Comparison of ENCODE assay signal across 1 cellular context in genomic region chr1:197197430-197197997, GRCh38.
TF ChIP-seq lines count a peak whose summit lies in the region.

No MANE protein-coding gene starts in this region.

TF ChIP-seq in IMR-90, 13 proteins besides CTCF, POLR2A, EP300 and RAD21 (continued from another document):
- TF ChIP-seq, protein P1, sequence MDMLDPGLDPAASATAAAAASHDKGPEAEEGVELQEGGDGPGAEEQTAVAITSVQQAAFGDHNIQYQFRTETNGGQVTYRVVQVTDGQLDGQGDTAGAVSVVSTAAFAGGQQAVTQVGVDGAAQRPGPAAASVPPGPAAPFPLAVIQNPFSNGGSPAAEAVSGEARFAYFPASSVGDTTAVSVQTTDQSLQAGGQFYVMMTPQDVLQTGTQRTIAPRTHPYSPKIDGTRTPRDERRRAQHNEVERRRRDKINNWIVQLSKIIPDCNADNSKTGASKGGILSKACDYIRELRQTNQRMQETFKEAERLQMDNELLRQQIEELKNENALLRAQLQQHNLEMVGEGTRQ (IDR thresholded peaks at IDR 0.05; ENCODE audit: low read depth, low read length) = no peak
- TF ChIP-seq MAZ (IDR thresholded peaks at IDR 0.05; ENCODE audit: borderline replicate concordance, low read depth, low read length) = no peak
